Comparison of ENCODE assay signal across 8 cellular contexts in genomic region chr3:50321844-50322385, GRCh38. TPM values are rescaled to one million over a fixed set of nuclear protein-coding genes. Genes with fewer than 3 reads are reported as not detected.
A peak's percentile ranks its signal among the peaks of the same experiment; 100 is the strongest.
DNase-seq lines count a peak whose midpoint lies in the region; ATAC-seq and TF ChIP-seq lines count a peak whose summit lies in the region.

No MANE protein-coding gene starts in this region.

- no peaks in the 10 kb centered on the region for H3K9me2 ChIP-seq in GM23338 (ENCODE audit: insufficient read depth)

- H3K79me2 ChIP-seq in GM23338 (replicated peaks; ENCODE audit: insufficient read depth), result peaks cover 29% of the 10 kb centered on the region

- no peaks in the 10 kb centered on the region for H3K27me3 ChIP-seq in BJ (ENCODE audit: control insufficient read depth, insufficient read depth, low read length)
- no peaks in the 10 kb centered on the region for H3K27me3 ChIP-seq in GM23338 (ENCODE audit: insufficient read depth)
- H3K27me3 ChIP-seq in iPS-18a (ENCODE audit: control insufficient read depth, insufficient read depth, low read length), result no peaks in the 10 kb centered on the region

- POLR2A ChIA-PET in BJ (lab: Charles Lee), result no interaction called here

- peaks cover 20% of the 10 kb centered on the region for H3K36me3 ChIP-seq in BJ (ENCODE audit: control insufficient read depth, insufficient read depth, low read length)
- H3K36me3 ChIP-seq in GM23338 (ENCODE audit: insufficient read depth), result peaks cover 8% of the 10 kb centered on the region
- H3K36me3 ChIP-seq in iPS-18a (ENCODE audit: control insufficient read depth, low read depth, low read length), result peaks cover 28% of the 10 kb centered on the region

- peak; percentile 57 for ATAC-seq in GM23338

- H3K4me3 ChIP-seq in BJ (ENCODE audit: low read depth, low read length) (peak overlapping the region; percentile 53), GM23338 (peak overlapping the region; percentile 97), iPS-18a (ENCODE audit: low read length) (peak overlapping the region; percentile 75)

- peak overlapping the region; percentile 95 for H3K9ac ChIP-seq in iPS-18a (ENCODE audit: low read length)

- H3K36me3 Mint-ChIP-seq in GM23338 (ENCODE audit: low read depth), result peaks cover 48% of the 10 kb centered on the region
- peaks cover 23% of the 10 kb centered on the region for H3K36me3 Mint-ChIP-seq in activated T-helper 2 cell treated with anti-CD3 and anti-CD28 coated beads, Interferon-gamma antibody, Interleukin-2, Interleukin-4, amounts not matched to agents 10 μg/mL and 5 μg/mL and 100 μg/mL, durations not matched to agents 14 hours and 24 hours and 36 hours (ENCODE audit: low read depth)
- H3K36me3 Mint-ChIP-seq in stimulated activated naive CD8-positive, alpha-beta T cell treated with anti-CD3 and anti-CD28 coated beads, Interleukin-15, Interleukin-2, amounts not matched to agents 100 ng/mL and 50 ng/mL, for 24 hours (ENCODE audit: low read depth), result peaks cover 8% of the 10 kb centered on the region

- peak overlapping the region; percentile 99 for H3K4me2 ChIP-seq in GM23338

- DNase-seq in BJ (ENCODE audit: low read depth) (no peak), GM23338 (ENCODE audit: low spot score) (no peak), islet precursor cell (no peak), NCI-H1048 (lab: John Stamatoyannopoulos, UW) (no peak)
- DNase-seq in activated T-helper 2 cell treated with anti-CD3 and anti-CD28 coated beads, Interferon-gamma antibody, Interleukin-2, Interleukin-4, amounts not matched to agents 10 μg/mL and 5 μg/mL and 100 μg/mL, durations not matched to agents 14 hours and 24 hours and 36 hours (ENCODE audit: low spot score), result no peak
- DNase-seq in stimulated activated CD4-positive, alpha-beta T cell treated with anti-CD3 and anti-CD28 coated beads, Interleukin-4, amount 100 ng/mL, for 1 hour, result no peak

- peaks cover 19% of the 10 kb centered on the region; the same call in 1 of the 2 replicates for H3F3A ChIP-seq in GM23338 (replicated peaks; ENCODE audit: low read depth)

- peak overlapping the region; percentile 82; the same call in 1 of the 2 replicates for H3K27ac Mint-ChIP-seq in GM23338
- H3K27ac Mint-ChIP-seq in activated T-helper 2 cell treated with anti-CD3 and anti-CD28 coated beads, Interferon-gamma antibody, Interleukin-2, Interleukin-4, amounts not matched to agents 10 μg/mL and 5 μg/mL and 100 μg/mL, durations not matched to agents 14 hours and 24 hours and 36 hours, result peak overlapping the region; percentile 92
- H3K27ac Mint-ChIP-seq in stimulated activated naive CD8-positive, alpha-beta T cell treated with anti-CD3 and anti-CD28 coated beads, Interleukin-15, Interleukin-2, amounts not matched to agents 100 ng/mL and 50 ng/mL, for 24 hours, result peak overlapping the region; percentile 93

- H3K9me3 Mint-ChIP-seq in GM23338, result no peaks in the 10 kb centered on the region
- no peaks in the 10 kb centered on the region for H3K9me3 Mint-ChIP-seq in activated T-helper 2 cell treated with anti-CD3 and anti-CD28 coated beads, Interferon-gamma antibody, Interleukin-2, Interleukin-4, amounts not matched to agents 10 μg/mL and 5 μg/mL and 100 μg/mL, durations not matched to agents 14 hours and 24 hours and 36 hours
- no peaks in the 10 kb centered on the region for H3K9me3 Mint-ChIP-seq in stimulated activated naive CD8-positive, alpha-beta T cell treated with anti-CD3 and anti-CD28 coated beads, Interleukin-15, Interleukin-2, amounts not matched to agents 100 ng/mL and 50 ng/mL, for 24 hours

- intact Hi-C loops in activated T-helper 2 cell treated with anti-CD3 and anti-CD28 coated beads, Interferon-gamma antibody, Interleukin-2, Interleukin-4, amounts not matched to agents 10 μg/mL and 5 μg/mL and 100 μg/mL, durations not matched to agents 14 hours and 24 hours and 36 hours (cut with micrococcal nuclease), result loop anchor here (1.0 to 5.0 kb wide), 2 partner anchors 23 to 85 kb away; partner anchors contain the start of genes GNAI2, HYAL3 and NAA80

- CTCF ChIA-PET in BJ (lab: Yijun Ruan, JAX), result interaction anchor here (1.0 to 1.9 kb wide), 4 partner anchors 15 to 96 kb away, joined by 3 to 6 read pairs (median 4); no protein-coding TSS in a partner anchor

- H3K9me3 ChIP-seq in iPS-18a (ENCODE audit: control insufficient read depth, low read depth, low read length), result no peaks in the 10 kb centered on the region

- peak overlapping the region; percentile 86 for H3K4me3 Mint-ChIP-seq in GM23338
- H3K4me3 Mint-ChIP-seq in activated T-helper 2 cell treated with anti-CD3 and anti-CD28 coated beads, Interferon-gamma antibody, Interleukin-2, Interleukin-4, amounts not matched to agents 10 μg/mL and 5 μg/mL and 100 μg/mL, durations not matched to agents 14 hours and 24 hours and 36 hours (ENCODE audit: low read depth), result peak overlapping the region; percentile 74
- peak overlapping the region; percentile 91 for H3K4me3 Mint-ChIP-seq in stimulated activated naive CD8-positive, alpha-beta T cell treated with anti-CD3 and anti-CD28 coated beads, Interleukin-15, Interleukin-2, amounts not matched to agents 100 ng/mL and 50 ng/mL, for 24 hours

- H3K27ac ChIP-seq in GM23338 (ENCODE audit: low read depth) (peak overlapping the region; percentile 88), iPS-18a (ENCODE audit: low read length) (peak overlapping the region; percentile 54)

- peak overlapping the region; percentile 90 for H2AFZ ChIP-seq in GM23338

- H3K4me1 ChIP-seq in GM23338 (ENCODE audit: insufficient read depth) (peaks cover 15% of the 10 kb centered on the region), iPS-18a (ENCODE audit: control insufficient read depth, low read depth, low read length) (peaks cover 11% of the 10 kb centered on the region)

- H3K4me1 Mint-ChIP-seq in GM23338, result peaks cover 45% of the 10 kb centered on the region
- H3K4me1 Mint-ChIP-seq in activated T-helper 2 cell treated with anti-CD3 and anti-CD28 coated beads, Interferon-gamma antibody, Interleukin-2, Interleukin-4, amounts not matched to agents 10 μg/mL and 5 μg/mL and 100 μg/mL, durations not matched to agents 14 hours and 24 hours and 36 hours (ENCODE audit: low read depth), result peaks cover 10% of the 10 kb centered on the region
- H3K4me1 Mint-ChIP-seq in stimulated activated naive CD8-positive, alpha-beta T cell treated with anti-CD3 and anti-CD28 coated beads, Interleukin-15, Interleukin-2, amounts not matched to agents 100 ng/mL and 50 ng/mL, for 24 hours (ENCODE audit: low read depth), result peaks cover 43% of the 10 kb centered on the region

- peak; percentile 53 for TF ChIP-seq CTCF in BJ (IDR thresholded peaks at IDR 0.05; ENCODE audit: insufficient read depth, low read depth, low read length)
- TF ChIP-seq CTCF in GM23338 (conservative IDR thresholded peaks at IDR 0.05; ENCODE audit: low read depth in 2 of 2), result peak; percentile 60 to 70

- H4K20me1 ChIP-seq in GM23338 (replicated peaks; ENCODE audit: insufficient read depth), result peaks cover 5% of the 10 kb centered on the region; the same call in 1 of the 2 replicates

- H3K27me3 Mint-ChIP-seq in GM23338 (ENCODE audit: insufficient read depth, low read depth, poor library complexity), result peaks cover 11% of the 10 kb centered on the region
- no peaks in the 10 kb centered on the region for H3K27me3 Mint-ChIP-seq in activated T-helper 2 cell treated with anti-CD3 and anti-CD28 coated beads, Interferon-gamma antibody, Interleukin-2, Interleukin-4, amounts not matched to agents 10 μg/mL and 5 μg/mL and 100 μg/mL, durations not matched to agents 14 hours and 24 hours and 36 hours (ENCODE audit: low read depth)
- H3K27me3 Mint-ChIP-seq in stimulated activated naive CD8-positive, alpha-beta T cell treated with anti-CD3 and anti-CD28 coated beads, Interleukin-15, Interleukin-2, amounts not matched to agents 100 ng/mL and 50 ng/mL, for 24 hours, result no peaks in the 10 kb centered on the region

TF ChIP-seq in GM23338, 12 proteins besides CTCF, POLR2A, EP300 and RAD21 (continues in another document):
- peak; percentile 57 for TF ChIP-seq POLR2AphosphoS5 (IDR thresholded peaks at IDR 0.05; ENCODE audit: low read depth)

RNA-seq across cellular contexts. Expression of gene HYAL2, which starts 0.6 kb away (rescaled TPM):
- polyA plus RNA-seq in BJ (2011; rRNA removed), result 40.4 and 63.2 TPM in 2 replicates
- polyA minus RNA-seq in BJ (2011; rRNA and poly(A)+ RNA removed), result 20.4 and 30.5 TPM in 2 replicates
- 74.3 and 77.8 TPM in 2 replicates for total RNA-seq in GM23338 (2014; rRNA removed; shearing (Covaris generic))
- 28.9 and 30.0 TPM in 2 replicates for polyA plus RNA-seq in GM23338 (2016; fragmentation: Nextera tagmentation; extraction: Ambion mirVana)
- total RNA-seq in activated T-helper 2 cell treated with anti-CD3 and anti-CD28 coated beads, Interferon-gamma antibody, Interleukin-2, Interleukin-4, amounts not matched to agents 10 μg/mL and 5 μg/mL and 100 μg/mL, durations not matched to agents 14 hours and 24 hours and 36 hours, result 14.9 and 15.2 TPM in 2 replicates

RNA-seq across cellular contexts. Expression of gene TUSC2, which starts 6.1 kb away (rescaled TPM):
- polyA plus RNA-seq in BJ (2011; rRNA removed), result 33.8 and 38.9 TPM in 2 replicates
- polyA minus RNA-seq in BJ (2011; rRNA and poly(A)+ RNA removed), result 7.7 and 15.6 TPM in 2 replicates
- 32.2 and 41.6 TPM in 2 replicates for total RNA-seq in GM23338 (2014; rRNA removed; shearing (Covaris generic))
- 71.0 and 81.5 TPM in 2 replicates for polyA plus RNA-seq in GM23338 (2016; fragmentation: Nextera tagmentation; extraction: Ambion mirVana)
- total RNA-seq in activated T-helper 2 cell treated with anti-CD3 and anti-CD28 coated beads, Interferon-gamma antibody, Interleukin-2, Interleukin-4, amounts not matched to agents 10 μg/mL and 5 μg/mL and 100 μg/mL, durations not matched to agents 14 hours and 24 hours and 36 hours, result 23.7 and 23.9 TPM in 2 replicates

RNA-seq across cellular contexts. Expression of gene HYAL1, which starts 18.5 kb away (rescaled TPM):
- polyA plus RNA-seq in BJ (2011; rRNA removed) (0.10 and 0.12 TPM in 2 replicates), GM23338 (2016; fragmentation: Nextera tagmentation; extraction: Ambion mirVana) (1.7 and 2.1 TPM in 2 replicates)
- polyA minus RNA-seq in BJ (2011; rRNA and poly(A)+ RNA removed), result 0.14 and 0.41 TPM in 2 replicates
- total RNA-seq in GM23338 (2014; rRNA removed; shearing (Covaris generic)), result 2.8 and 5.0 TPM in 2 replicates
- total RNA-seq in activated T-helper 2 cell treated with anti-CD3 and anti-CD28 coated beads, Interferon-gamma antibody, Interleukin-2, Interleukin-4, amounts not matched to agents 10 μg/mL and 5 μg/mL and 100 μg/mL, durations not matched to agents 14 hours and 24 hours and 36 hours, result 0.23 and 0.59 TPM in 2 replicates

RNA-seq across cellular contexts. Expression of gene RASSF1, which starts 18.7 kb away (rescaled TPM):
- polyA plus RNA-seq in BJ (2011; rRNA removed) (55.2 and 80.2 TPM in 2 replicates), GM23338 (2016; fragmentation: Nextera tagmentation; extraction: Ambion mirVana) (9.6 TPM in 2 replicates)
- 22.0 and 33.1 TPM in 2 replicates for polyA minus RNA-seq in BJ (2011; rRNA and poly(A)+ RNA removed)
- total RNA-seq in GM23338 (2014; rRNA removed; shearing (Covaris generic)), result 12.8 and 15.7 TPM in 2 replicates
- 71.2 and 74.2 TPM in 2 replicates for total RNA-seq in activated T-helper 2 cell treated with anti-CD3 and anti-CD28 coated beads, Interferon-gamma antibody, Interleukin-2, Interleukin-4, amounts not matched to agents 10 μg/mL and 5 μg/mL and 100 μg/mL, durations not matched to agents 14 hours and 24 hours and 36 hours

RNA-seq across cellular contexts. Expression of gene HYAL3, which starts 22.7 kb away (rescaled TPM):
- polyA plus RNA-seq in BJ (2011; rRNA removed) (7.1 and 8.5 TPM in 2 replicates), GM23338 (2016; fragmentation: Nextera tagmentation; extraction: Ambion mirVana) (2.4 and 3.7 TPM in 2 replicates)
- polyA minus RNA-seq in BJ (2011; rRNA and poly(A)+ RNA removed), result 1.7 and 5.3 TPM in 2 replicates
- total RNA-seq in GM23338 (2014; rRNA removed; shearing (Covaris generic)), result 2.5 and 7.1 TPM in 2 replicates
- total RNA-seq in activated T-helper 2 cell treated with anti-CD3 and anti-CD28 coated beads, Interferon-gamma antibody, Interleukin-2, Interleukin-4, amounts not matched to agents 10 μg/mL and 5 μg/mL and 100 μg/mL, durations not matched to agents 14 hours and 24 hours and 36 hours, result 10.8 TPM in 2 replicates
